In the genomic region with DNA sequence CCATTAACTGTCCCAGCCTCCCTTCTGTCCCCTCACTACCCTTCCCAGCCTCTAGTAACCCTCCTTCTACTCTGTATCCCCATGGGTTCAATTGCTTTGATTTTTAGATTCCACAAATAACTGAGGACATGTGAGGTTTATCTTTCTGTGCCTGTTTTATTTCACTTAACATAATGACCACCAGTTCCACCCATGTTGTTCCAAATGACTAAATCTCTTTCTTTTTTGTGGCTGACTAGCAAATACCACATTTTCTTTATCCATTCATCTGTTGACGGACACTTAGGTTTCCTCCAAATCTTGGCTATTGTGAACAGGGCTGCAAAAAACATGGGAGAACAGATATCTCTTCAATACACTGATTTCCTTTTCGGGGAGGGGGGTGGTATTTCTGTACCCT, we compare ENCODE assay signal across 27 cellular contexts.
"Had no signal": no experiment of that assay in that cellular context is flagged by ENCODE, and none has a peak within 500 bp of the region (broad histone marks: within the 10 kb centered on the region; RNA-seq: fewer than 3 reads in every experiment).

No MANE protein-coding gene starts in this region.

- H3K27ac ChIP-seq: neutrophil, pancreas, prostate gland, right lobe of liver, sigmoid colon, stomach, thoracic aorta, thyroid gland, tibial nerve, upper lobe of left lung, vagina had no signal

- H3K27me3 ChIP-seq: neutrophil, pancreas, right lobe of liver, sigmoid colon, stomach, thyroid gland, tibial nerve, upper lobe of left lung, vagina had no signal

- H3K36me3 ChIP-seq: neutrophil, pancreas, prostate gland, right lobe of liver, sigmoid colon, stomach, thoracic aorta, thyroid gland, tibial nerve, upper lobe of left lung, vagina had no signal

- H3K27me3 Mint-ChIP-seq: natural killer cell treated with Interleukin-12 subunit alpha and Interleukin-12 subunit beta and Interleukin-15 and Interleukin-18, amount 100 ng/mL, for 72 hours; stimulated activated naive B cell treated with anti-CD40 and anti-IgM and Interleukin-4, amounts not matched to agents 10 μg/mL and 1 μg/mL and 100 μg/mL, for 72 hours; stimulated activated naive CD8-positive, alpha-beta T cell treated with anti-CD3 and anti-CD28 coated beads, Interleukin-15, Interleukin-2, amounts not matched to agents 100 ng/mL and 50 ng/mL, for 24 hours had no signal

- H3K9me3 ChIP-seq: neutrophil, pancreas, prostate gland, right lobe of liver, sigmoid colon, stomach, thoracic aorta, thyroid gland, tibial nerve, upper lobe of left lung, vagina had no signal

- FAIRE-seq: pancreas, small intestine, urothelium cell line had no signal

- ATAC-seq: natural killer cell treated with Interleukin-12 subunit alpha and Interleukin-12 subunit beta and Interleukin-15 and Interleukin-18, amount 100 ng/mL, for 72 hours; pancreas; right cardiac atrium; right lobe of liver; stimulated activated effector memory CD8-positive, alpha-beta T cell treated with anti-CD3 and anti-CD28 coated beads, Interleukin-12 subunit alpha, Interleukin-12 subunit beta, amount 100 ng/mL, for 72 hours; stimulated activated naive B cell treated with anti-CD40 and anti-IgM and Interleukin-4, amounts not matched to agents 10 μg/mL and 1 μg/mL and 100 μg/mL, for 72 hours had no signal

- H3K27ac Mint-ChIP-seq: natural killer cell treated with Interleukin-12 subunit alpha and Interleukin-12 subunit beta and Interleukin-15 and Interleukin-18, amount 100 ng/mL, for 72 hours; nephron progenitor cell; stimulated activated effector memory CD8-positive, alpha-beta T cell treated with anti-CD3 and anti-CD28 coated beads, Interleukin-12 subunit alpha, Interleukin-12 subunit beta, amount 100 ng/mL, for 72 hours; stimulated activated naive B cell treated with anti-CD40 and anti-IgM and Interleukin-4, amounts not matched to agents 10 μg/mL and 1 μg/mL and 100 μg/mL, for 72 hours; stimulated activated naive CD8-positive, alpha-beta T cell treated with anti-CD3 and anti-CD28 coated beads, Interleukin-15, Interleukin-2, amounts not matched to agents 100 ng/mL and 50 ng/mL, for 24 hours had no signal

- H3K36me3 Mint-ChIP-seq: natural killer cell treated with Interleukin-12 subunit alpha and Interleukin-12 subunit beta and Interleukin-15 and Interleukin-18, amount 100 ng/mL, for 72 hours; stimulated activated effector memory CD8-positive, alpha-beta T cell treated with anti-CD3 and anti-CD28 coated beads, Interleukin-12 subunit alpha, Interleukin-12 subunit beta, amount 100 ng/mL, for 72 hours; stimulated activated naive B cell treated with anti-CD40 and anti-IgM and Interleukin-4, amounts not matched to agents 10 μg/mL and 1 μg/mL and 100 μg/mL, for 72 hours had no signal

- H3K4me3 Mint-ChIP-seq: natural killer cell treated with Interleukin-12 subunit alpha and Interleukin-12 subunit beta and Interleukin-15 and Interleukin-18, amount 100 ng/mL, for 72 hours; nephron progenitor cell; neural crest cell; stimulated activated effector memory CD8-positive, alpha-beta T cell treated with anti-CD3 and anti-CD28 coated beads, Interleukin-12 subunit alpha, Interleukin-12 subunit beta, amount 100 ng/mL, for 72 hours; stimulated activated naive B cell treated with anti-CD40 and anti-IgM and Interleukin-4, amounts not matched to agents 10 μg/mL and 1 μg/mL and 100 μg/mL, for 72 hours; stimulated activated naive CD8-positive, alpha-beta T cell treated with anti-CD3 and anti-CD28 coated beads, Interleukin-15, Interleukin-2, amounts not matched to agents 100 ng/mL and 50 ng/mL, for 24 hours had no signal

- H3K9me3 Mint-ChIP-seq: nephron progenitor cell, neural crest cell had no signal

- H3K4me1 Mint-ChIP-seq: stimulated activated effector memory CD8-positive, alpha-beta T cell treated with anti-CD3 and anti-CD28 coated beads, Interleukin-12 subunit alpha, Interleukin-12 subunit beta, amount 100 ng/mL, for 72 hours had no signal

- DNase-seq: nephron progenitor cell; nucleus accumbens; pancreas; right cardiac atrium; right lobe of liver; sigmoid colon; small intestine; stimulated activated CD4-positive, alpha-beta T cell treated with anti-CD3 and anti-CD28 coated beads, Interleukin-15, amount 100 ng/mL, for 24 hours; stimulated activated CD4-positive, alpha-beta T cell treated with anti-CD3 and anti-CD28 coated beads, Interleukin-2, amount 100 ng/mL, for 24 hours; stimulated activated CD4-positive, alpha-beta T cell treated with anti-CD3 and anti-CD28 coated beads, Interleukin-2, amount 100 ng/mL, for 48 hours; stimulated activated CD4-positive, alpha-beta T cell treated with anti-CD3 and anti-CD28 coated beads, Interleukin-4, amount 100 ng/mL, for 24 hours; stimulated activated naive B cell treated with anti-CD40 and anti-IgM and Interleukin-4, amounts not matched to agents 10 μg/mL and 1 μg/mL and 100 μg/mL, for 72 hours; stimulated activated naive CD4-positive, alpha-beta T cell treated with Interleukin-2 at 50 U/mL for 16 hours; stomach; thyroid gland; trophoblast cell; upper lobe of left lung had no signal

- H3K4me3 ChIP-seq: pancreas, prostate gland, right lobe of liver, sigmoid colon, stomach, thoracic aorta, thyroid gland, tibial nerve, upper lobe of left lung, vagina had no signal

- H3K4me1 ChIP-seq: pancreas, prostate gland, right lobe of liver, stomach, vagina had no signal
